Comparison of ENCODE assay signal across 8 cellular contexts in genomic region chr3:48507256-48508061, GRCh38. TPM values are rescaled to one million over a fixed set of nuclear protein-coding genes. Genes with fewer than 3 reads are reported as not detected.
DNase-seq lines count a peak whose midpoint lies in the region; ATAC-seq and TF ChIP-seq lines count a peak whose summit lies in the region.

No MANE protein-coding gene starts in this region.

- peak; percentile 73 for ATAC-seq in HG03354 (IDR thresholded peaks at IDR 0.05; ENCODE audit: poor library complexity, severe bottlenecking, unreplicated experiment)
- ATAC-seq in SK-N-SH treated with all-trans-retinoic acid at 6 μM for 48 hours, result peak; percentile 83
- no peak for ATAC-seq in HG02870 (IDR thresholded peaks at IDR 0.05; ENCODE audit: unreplicated experiment)

- 0 out of 2 replicates have a peak, but pooled peaks cover 1% of the 10 kb centered on the region for H3K27me3 ChIP-seq in GM06990 (replicated peaks; ENCODE audit: control insufficient read depth, insufficient read depth, low read length)
- H3K27me3 ChIP-seq in right atrium auricular region, result no peaks in the 10 kb centered on the region

- TF ChIP-seq CTCF in GM06990 (IDR thresholded peaks at IDR 0.05; ENCODE audit: insufficient read depth, low read length, poor library complexity, severe bottlenecking) (peak; percentile 86), right atrium auricular region (IDR thresholded peaks at IDR 0.05) (peak in 1 of 2 donors; percentile 61)

- peaks cover 64% of the 10 kb centered on the region for H3K4me1 Mint-ChIP-seq in activated naive CD4-positive, alpha-beta T cell treated with anti-CD3 and anti-CD28 coated beads, Interleukin-2, amount 10 ng/mL, durations not matched to agents 7 days and 5 days

- no peak overlapping the region for H3K27ac ChIP-seq in right atrium auricular region

- peaks cover 0 to 24% of the 10 kb centered on the region in 2 donors for H3K4me1 ChIP-seq in right atrium auricular region

- CTCF ChIA-PET in activated naive CD4-positive, alpha-beta T cell treated with anti-CD3 and anti-CD28 coated beads, Interleukin-2, amount 10 ng/mL, durations not matched to agents 7 days and 5 days (lab: Charles Lee), result interaction anchor here (0.6 to 9.0 kb wide), 18 partner anchors 10 to 309 kb away, joined by 3 to 74 read pairs (median 6); partner anchors contain the start of gene CCDC51

- H3K9me3 ChIP-seq in right atrium auricular region, result no peaks in the 10 kb centered on the region

- H3K36me3 ChIP-seq in GM06990 (ENCODE audit: control insufficient read depth, insufficient read depth, low read length) (no peaks in the 10 kb centered on the region), right atrium auricular region (no peaks in the 10 kb centered on the region)

- H3K4me3 Mint-ChIP-seq in activated naive CD4-positive, alpha-beta T cell treated with anti-CD3 and anti-CD28 coated beads, Interleukin-2, amount 10 ng/mL, durations not matched to agents 7 days and 5 days, result no peak overlapping the region

- peaks cover 32% of the 10 kb centered on the region for H3K27me3 Mint-ChIP-seq in activated naive CD4-positive, alpha-beta T cell treated with anti-CD3 and anti-CD28 coated beads, Interleukin-2, amount 10 ng/mL, durations not matched to agents 7 days and 5 days

- DNase-seq in GM06990 (ENCODE audit: extremely low read depth, insufficient read length), result peak; percentile 35
- peak; percentile 86 for DNase-seq in activated naive CD4-positive, alpha-beta T cell treated with anti-CD3 and anti-CD28 coated beads, Interleukin-2, amount 10 ng/mL, durations not matched to agents 7 days and 5 days
- DNase-seq in right atrium auricular region (ENCODE audit: low spot score), result peak; percentile 61
- peak; percentile 40 to 44 for DNase-seq in stimulated activated CD4-positive, alpha-beta T cell treated with anti-CD3 and anti-CD28 coated beads, Interleukin-12 subunit alpha, Interleukin-12 subunit beta, amount 100 ng/mL, for 24 hours (ENCODE audit: low read depth in 2 of 2)
- DNase-seq in NCI-H187 (lab: John Stamatoyannopoulos, UW), result no peak

- peak overlapping the region; percentile 87 for H3K27ac Mint-ChIP-seq in activated naive CD4-positive, alpha-beta T cell treated with anti-CD3 and anti-CD28 coated beads, Interleukin-2, amount 10 ng/mL, durations not matched to agents 7 days and 5 days

- H3K4me3 ChIP-seq in GM06990 (replicated peaks; ENCODE audit: low read depth, low read length) (no peak overlapping the region), right atrium auricular region (no peak overlapping the region)

- H3K36me3 Mint-ChIP-seq in activated naive CD4-positive, alpha-beta T cell treated with anti-CD3 and anti-CD28 coated beads, Interleukin-2, amount 10 ng/mL, durations not matched to agents 7 days and 5 days, result peaks cover 5% of the 10 kb centered on the region

- H3K9me3 Mint-ChIP-seq in activated naive CD4-positive, alpha-beta T cell treated with anti-CD3 and anti-CD28 coated beads, Interleukin-2, amount 10 ng/mL, durations not matched to agents 7 days and 5 days, result no peaks in the 10 kb centered on the region

TF ChIP-seq in SK-N-SH treated with all-trans-retinoic acid at 6 μM for 48 hours, 23 proteins besides CTCF, POLR2A, EP300 and RAD21:
- TF ChIP-seq RARB (CRISPR knock-in tag; IDR thresholded peaks at IDR 0.05), result no peak
- no peak for TF ChIP-seq ZNF565 (CRISPR knock-in tag; conservative IDR thresholded peaks at IDR 0.05; ENCODE audit: low read depth)
- no peak for TF ChIP-seq ARNTL (CRISPR knock-in tag; IDR thresholded peaks at IDR 0.05; ENCODE audit: borderline replicate concordance, low read depth)
- no peak for TF ChIP-seq POU6F1 (CRISPR knock-in tag; IDR thresholded peaks at IDR 0.05; ENCODE audit: borderline replicate concordance, low read depth)
- TF ChIP-seq ZC3H10 (CRISPR knock-in tag; IDR thresholded peaks at IDR 0.05), result no peak
- no peak for TF ChIP-seq ZFP30 (CRISPR knock-in tag; IDR thresholded peaks at IDR 0.05)
- TF ChIP-seq PATZ1 (CRISPR knock-in tag; IDR thresholded peaks at IDR 0.05; ENCODE audit: borderline replicate concordance), result no peak; the same call in 1 of the 2 replicates
- TF ChIP-seq CREB5 (CRISPR knock-in tag; IDR thresholded peaks at IDR 0.05; ENCODE audit: low read depth), result no peak

RNA-seq across cellular contexts. Expression of gene SHISA5, which starts 3.5 kb away (rescaled TPM):
- total RNA-seq in right atrium auricular region, result 100 to 1,000 TPM in 1 of 2 donors, 10 to 100 TPM in 1; 66.9 to 120 TPM

RNA-seq across cellular contexts. Expression of gene PFKFB4, which starts 49.1 kb away (rescaled TPM):
- 1 to 10 TPM in 1 of 2 donors, under 1 TPM in 1; 0.59 to 1.2 TPM for total RNA-seq in right atrium auricular region

RNA-seq across cellular contexts. Expression of gene UCN2, which starts 56.1 kb away (rescaled TPM):
- total RNA-seq in right atrium auricular region, result not detected

Comparison
In these comparisons a context has a peak if more than half of its experiments do, and no peak if none do; other contexts are left out.
1. DNase-seq: peak in GM06990 (single experiment), activated naive CD4-positive, alpha-beta T cell treated with anti-CD3 and anti-CD28 coated beads, Interleukin-2, amount 10 ng/mL, durations not matched to agents 7 days and 5 days (single experiment), right atrium auricular region (single experiment) and stimulated activated CD4-positive, alpha-beta T cell treated with anti-CD3 and anti-CD28 coated beads, Interleukin-12 subunit alpha, Interleukin-12 subunit beta, amount 100 ng/mL, for 24 hours (2 of 2); none in NCI-H187 (0 of 2).